Comparison of ENCODE assay signal across 9 cellular contexts in genomic region chr3:89098964-89099585, GRCh38. TPM values are rescaled to one million over a fixed set of nuclear protein-coding genes. Genes with fewer than 3 reads are reported as not detected.
DNase-seq lines count a peak whose midpoint lies in the region; TF ChIP-seq lines count a peak whose summit lies in the region.
"Had no signal": no experiment of that assay in that cellular context is flagged by ENCODE, and none has a peak within 500 bp of the region (broad histone marks: within the 10 kb centered on the region; RNA-seq: fewer than 3 reads in every experiment).

No MANE protein-coding gene starts in this region.

- TF ChIP-seq CTCF in GM12865 (IDR thresholded peaks at IDR 0.05; ENCODE audit: insufficient read depth, low read depth, low read length, missing control alignments) (peak; percentile 92), SK-N-SH (IDR thresholded peaks at IDR 0.05) (peak; percentile 98), vagina (IDR thresholded peaks at IDR 0.05) (peak; percentile 15 to 61 (median 44))

- TF ChIP-seq POLR2A in vagina (IDR thresholded peaks at IDR 0.05) = no peak

- no peak overlapping the region for H3K23ac ChIP-seq in mesendoderm (ENCODE audit: low read length)

- H3K4me2 ChIP-seq in SK-N-SH (no peak overlapping the region), mesendoderm (ENCODE audit: low read length) (no peak overlapping the region)

- H3K79me2 ChIP-seq in SK-N-SH (ENCODE audit: insufficient read depth) = no peaks in the 10 kb centered on the region
- no peaks in the 10 kb centered on the region for H3K79me2 ChIP-seq in mesendoderm (ENCODE audit: control insufficient read depth, insufficient read depth, low read length)

- H2AK5ac ChIP-seq in mesendoderm (ENCODE audit: low read length) = no peak overlapping the region

- H4K20me1 ChIP-seq in SK-N-SH (ENCODE audit: insufficient read depth) = no peaks in the 10 kb centered on the region

- H3K56ac ChIP-seq in mesendoderm (ENCODE audit: low read length) = no peak overlapping the region

- H3K4me1 ChIP-seq in SK-N-SH (ENCODE audit: control insufficient read depth in 1 of 2, insufficient read depth in 2 of 2, low read depth in 1 of 2, low read length in 1 of 2) (no peaks in the 10 kb centered on the region), mesendoderm (ENCODE audit: control insufficient read depth, low read depth, low read length) (no peaks in the 10 kb centered on the region), vagina (no peaks in the 10 kb centered on the region)

- H3F3A ChIP-seq in SK-N-SH (replicated peaks; ENCODE audit: insufficient read depth) = no peaks in the 10 kb centered on the region

- peak; percentile 69 for TF ChIP-seq RAD21 in SK-N-SH (IDR thresholded peaks at IDR 0.05; ENCODE audit: low read length)

- WGBS in SK-N-SH (ENCODE audit: low lambda C conversion rate) = 1% methylated on average over 8 of the region's 8 CpGs
- WGBS in mesendoderm (ENCODE audit: extremely low coverage, insufficient coverage, low lambda C conversion rate) = no CpG with 5 or more reads among the region's 8 CpGs

- no peak overlapping the region for H3K4ac ChIP-seq in mesendoderm (ENCODE audit: low read depth, low read length)

- no peak overlapping the region for H2BK5ac ChIP-seq in mesendoderm (ENCODE audit: low read length)

- POLR2A ChIA-PET in SK-N-SH (lab: Yijun Ruan, JAX) = no interaction called here

- H2AFZ ChIP-seq in SK-N-SH (ENCODE audit: low read depth) = no peak overlapping the region

- TF ChIP-seq EP300 in SK-N-SH (IDR thresholded peaks at IDR 0.05; ENCODE audit: borderline replicate concordance in 1 of 2, low read depth in 1 of 2, low read length in 1 of 2) = no peak

- H3K9me3 ChIP-seq in SK-N-SH (no peaks in the 10 kb centered on the region), vagina (no peaks in the 10 kb centered on the region)

- CTCF ChIA-PET in SK-N-SH (lab: Yijun Ruan, JAX) = interaction anchor here (0.9 to 1.4 kb wide), 3 partner anchors 11 to 68 kb away, joined by 3 read pairs; no protein-coding TSS in a partner anchor

- no peak overlapping the region for H4K8ac ChIP-seq in mesendoderm (ENCODE audit: low read depth, low read length)

- peak; percentile 53 for DNase-seq in ACHN
- peak; percentile 58 for DNase-seq in GM12865 (ENCODE audit: low read depth)
- DNase-seq in HCEC 1CT = peak; percentile 66
- peak; percentile 61 for DNase-seq in LHCN-M2 (ENCODE audit: low read depth)
- DNase-seq in SK-N-SH = peak; percentile 44
- peak; percentile 38 for DNase-seq in dermis blood vessel endothelial cell
- DNase-seq in mesendoderm = peak; percentile 76
- no peak for DNase-seq in vagina (ENCODE audit: extremely low spot score in 2 of 2)
- DNase-seq: left cardiac atrium had no signal

- H3K9ac ChIP-seq in SK-N-SH (no peak overlapping the region), mesendoderm (ENCODE audit: low read length) (no peak overlapping the region)

- H3K27ac ChIP-seq in SK-N-SH (ENCODE audit: low read depth in 2 of 2, low read length in 1 of 2) (no peak overlapping the region), mesendoderm (ENCODE audit: low read depth, low read length) (no peak overlapping the region), vagina (no peak overlapping the region)

- no peak overlapping the region for H2BK120ac ChIP-seq in mesendoderm (ENCODE audit: low read depth, low read length)

- H3K4me3 ChIP-seq in GM12865 (ENCODE audit: low read depth, low read length) (no peak overlapping the region), SK-N-SH (ENCODE audit: low read depth in 2 of 2, low read length in 1 of 2) (no peak overlapping the region; a peak in 1 of 4 replicates), mesendoderm (ENCODE audit: low read length) (no peak overlapping the region), vagina (no peak overlapping the region)

- H3K79me1 ChIP-seq in mesendoderm (ENCODE audit: low read length) = no peaks in the 10 kb centered on the region

- H3K27me3 ChIP-seq in SK-N-SH (ENCODE audit: insufficient read depth) = no peaks in the 10 kb centered on the region
- H3K27me3 ChIP-seq in mesendoderm (ENCODE audit: insufficient read depth, low read length, poor library complexity) = no peaks in the 10 kb centered on the region
- H3K27me3 ChIP-seq in vagina = no peaks in the 10 kb centered on the region

- H3K9me2 ChIP-seq in SK-N-SH = no peaks in the 10 kb centered on the region

- H2BK15ac ChIP-seq in mesendoderm (replicated peaks; ENCODE audit: low read depth) = no peak overlapping the region

- H3K36me3 ChIP-seq in SK-N-SH (replicated peaks in 1 of 2; ENCODE audit: control insufficient read depth in 1 of 2, insufficient read depth in 2 of 2, low read length in 1 of 2) = no peaks in the 10 kb centered on the region
- H3K36me3 ChIP-seq in mesendoderm (ENCODE audit: control insufficient read depth, insufficient read depth, low read length) = no peaks in the 10 kb centered on the region
- no peaks in the 10 kb centered on the region for H3K36me3 ChIP-seq in vagina

- in situ Hi-C loops in ACHN (cut with HindIII; ENCODE audit: low pct_ligation_motif_present, low pct_unique_long_range_greater_than_20kb, low sequenced_read_pairs) = no loop called here

- H3K18ac ChIP-seq in mesendoderm (ENCODE audit: low read length) = no peak overlapping the region

- intact Hi-C loops in vagina (cut with DNase I) = no loop called here

- no peak overlapping the region for H4K5ac ChIP-seq in mesendoderm (ENCODE audit: low read length)

TF ChIP-seq in SK-N-SH, 30 proteins besides CTCF, POLR2A, EP300 and RAD21:
- TF ChIP-seq NFIC (IDR thresholded peaks at IDR 0.05; ENCODE audit: borderline replicate concordance) (no peak), SMC3 (IDR thresholded peaks at IDR 0.05; ENCODE audit: low read depth, low read length) (peak; percentile 75), TCF12 (IDR thresholded peaks at IDR 0.05) (no peak), CHD2 (IDR thresholded peaks at IDR 0.05; ENCODE audit: low read length, partially characterized antibody) (no peak), YY1 (IDR thresholded peaks at IDR 0.05; ENCODE audit: low read depth) (no peak), RFX5 (IDR thresholded peaks at IDR 0.05; ENCODE audit: low read length) (no peak)

RNA-seq across cellular contexts. Expression of gene EPHA3, which starts 8.3 kb away (rescaled TPM):
- 0.13 and 0.17 TPM in 2 replicates for total RNA-seq in LHCN-M2 (2014; rRNA removed)
- polyA plus RNA-seq in LHCN-M2 (2012) = 0.53 TPM
- polyA plus RNA-seq in SK-N-SH (2012; rRNA removed) = not detected in 2 replicates
- polyA plus RNA-seq in SK-N-SH (2012; cell fraction: cytosol; rRNA removed) = not detected in 2 replicates
- not detected in 2 replicates for polyA plus RNA-seq in SK-N-SH (2012; cell fraction: nucleus; rRNA removed)
- total RNA-seq in dermis blood vessel endothelial cell = 0.14 TPM in 1 of 2 replicates, not detected in the other
- 0.11 TPM for polyA plus RNA-seq in mesendoderm (2013, experiment 1 of 2)
- 0.15 TPM for polyA plus RNA-seq in mesendoderm (2013, experiment 2 of 2)
- total RNA-seq in vagina = 24.1 TPM

Comparison
In these comparisons a context has a peak if more than half of its experiments do, and no peak if none do; other contexts are left out.
1. DNase-seq: peak in ACHN (single experiment), GM12865 (single experiment), HCEC 1CT (single experiment), LHCN-M2 (single experiment), SK-N-SH (single experiment), dermis blood vessel endothelial cell (single experiment) and mesendoderm (single experiment); none in vagina (0 of 2).
2. CTCF ChIP-seq: peak in every context shown above with its lines; median percentile 98 in SK-N-SH; 92 in GM12865; 44 in vagina.
3. RNA of gene EPHA3, which starts 8.3 kb away (total RNA-seq): 24.1 TPM in vagina (single experiment); 0.13 to 0.17 TPM in LHCN-M2 and 0.14 TPM in dermis blood vessel endothelial cell; every median in the first group is over 10 times any median in the second.